ENCODE assay signal across 12 cellular contexts in genomic region chr1:160781129-160781808, GRCh38. TPM values are rescaled to one million over a fixed set of nuclear protein-coding genes. Genes with fewer than 3 reads are reported as not detected.
DNase-seq lines count a peak whose midpoint lies in the region; TF ChIP-seq lines count a peak whose summit lies in the region.
"Had no signal": no experiment of that assay in that cellular context is flagged by ENCODE, and none has a peak within 500 bp of the region (broad histone marks: within the 10 kb centered on the region; RNA-seq: fewer than 3 reads in every experiment).

No MANE protein-coding gene starts in this region.

- no peaks in the 10 kb centered on the region for H3K79me2 ChIP-seq in mammary epithelial cell (ENCODE audit: insufficient read depth, low read length)

- H3K9me3 ChIP-seq in KOPT-K1 (ENCODE audit: insufficient read depth, low read length, poor library complexity, severe bottlenecking) (no peaks in the 10 kb centered on the region), mammary epithelial cell (replicated peaks; ENCODE audit: insufficient read depth, low read length) (no peaks in the 10 kb centered on the region), mucosa of stomach (ENCODE audit: control insufficient read depth, low read length) (no peaks in the 10 kb centered on the region)

- H3K4me3 ChIP-seq in mammary epithelial cell (replicated peaks in 1 of 3; ENCODE audit: insufficient read depth in 1 of 3, low read depth in 2 of 3, low read length in 3 of 3) (no peak overlapping the region), mucosa of stomach (ENCODE audit: low read length) (no peak overlapping the region), coronary artery (no peak overlapping the region)

- in situ Hi-C loops in mammary epithelial cell (cut with MboI; ENCODE audit: low sequenced_read_pairs in 2 of 2), result no loop called here

- dilution Hi-C loops in mammary epithelial cell (cut with HindIII; ENCODE audit: low sequenced_read_pairs), result no loop called here

- DNase-seq in CD14-positive monocyte (ENCODE audit: low spot score), result no peak
- peak; percentile 34 for DNase-seq in mammary epithelial cell
- DNase-seq in NCI-H1105 treated with DMSO at 0.1 percent for 48 hours (lab: John Stamatoyannopoulos, UW), result no peak
- no peak for DNase-seq in NCI-H1417 treated with DMSO at 0.1 percent for 48 hours (lab: John Stamatoyannopoulos, UW)
- DNase-seq in SW 1271 (lab: John Stamatoyannopoulos, UW), result no peak
- no peak for DNase-seq in coronary artery (ENCODE audit: low spot score)
- DNase-seq: COR-L47, IMR-90, NCI-H446 treated with DMSO at 0.1 percent for 48 hours had no signal

- H3K4me1 Mint-ChIP-seq in CD14-positive monocyte, result peaks cover 26% of the 10 kb centered on the region

- H3K27ac ChIP-seq in KOPT-K1 (ENCODE audit: low read depth, low read length, poor library complexity, severe bottlenecking) (peak overlapping the region; percentile 53), mammary epithelial cell (ENCODE audit: insufficient read depth, low read depth, low read length) (no peak overlapping the region), coronary artery (no peak overlapping the region)

- no peak overlapping the region for H3K4me3 Mint-ChIP-seq in CD14-positive monocyte

- H3K4me1 ChIP-seq in mammary epithelial cell (ENCODE audit: insufficient read depth, low read length) (peaks cover 4% of the 10 kb centered on the region), mucosa of stomach (ENCODE audit: control insufficient read depth, insufficient read depth, low read length) (peaks cover 31% of the 10 kb centered on the region)

- CTCF ChIA-PET in mammary epithelial cell (lab: Charles Lee; ENCODE audit: low non-redundant PET), result interaction anchor here (0.5 kb wide), 1 partner anchor 8 kb away, joined by 3 read pairs; no protein-coding TSS in a partner anchor

- H3K27me3 Mint-ChIP-seq in CD14-positive monocyte (ENCODE audit: low read depth in 3 of 3), result peaks cover 0 to 1% (median 0%) of the 10 kb centered on the region in 3 donors

- no peaks in the 10 kb centered on the region for H3K36me3 Mint-ChIP-seq in CD14-positive monocyte

- intact Hi-C loops in CD14-positive monocyte (cut with micrococcal nuclease) (no loop called here), mammary epithelial cell (cut with micrococcal nuclease) (no loop called here)

- no peaks in the 10 kb centered on the region for H3K27me3 ChIP-seq in mammary epithelial cell (ENCODE audit: insufficient read depth, low read length)
- H3K27me3 ChIP-seq in mucosa of stomach (ENCODE audit: control insufficient read depth, insufficient read depth, low read length), result no peaks in the 10 kb centered on the region

- peak overlapping the region; percentile 5 for H3K4me2 ChIP-seq in mammary epithelial cell (ENCODE audit: insufficient read depth, low read depth, low read length)

- peak overlapping the region in 5 of 7 donors; percentile 20 to 85 (median 76) for H3K27ac Mint-ChIP-seq in CD14-positive monocyte

- H3K9ac ChIP-seq in mammary epithelial cell (ENCODE audit: insufficient read depth, low read length) (no peak overlapping the region), mucosa of stomach (ENCODE audit: low read length) (peak overlapping the region; percentile 48)

- H3K9me3 Mint-ChIP-seq in CD14-positive monocyte, result no peaks in the 10 kb centered on the region

- H4K20me1 ChIP-seq in mammary epithelial cell (ENCODE audit: insufficient read depth, low read length), result no peaks in the 10 kb centered on the region

- TF ChIP-seq CTCF in CD14-positive monocyte (IDR thresholded peaks at IDR 0.05) (no peak), mammary epithelial cell (conservative IDR thresholded peaks at IDR 0.05 in 1 of 2, IDR thresholded peaks at IDR 0.05 in 1 of 2; ENCODE audit: extremely low read depth in 1 of 2, insufficient read depth in 1 of 2, low read depth in 1 of 2, low read length in 2 of 2) (no peak), coronary artery (IDR thresholded peaks at IDR 0.05) (no peak)

- no TSS peak for BruUV-seq in mammary epithelial cell (replicated peaks; lab: Mats Ljungman, UMichigan)

- H3K36me3 ChIP-seq in KOPT-K1 (ENCODE audit: insufficient read depth, low read length), result no peaks in the 10 kb centered on the region
- H3K36me3 ChIP-seq in mammary epithelial cell (ENCODE audit: insufficient read depth, low read length), result no peaks in the 10 kb centered on the region
- no peaks in the 10 kb centered on the region for H3K36me3 ChIP-seq in mucosa of stomach (ENCODE audit: control insufficient read depth, insufficient read depth, low read length)

- H2AFZ ChIP-seq in mammary epithelial cell (ENCODE audit: low read depth, low read length), result peak overlapping the region; percentile 69

- WGBS in mammary epithelial cell (ENCODE audit: low coverage, missing lambda C conversion rate), result 52% methylated on average over 5 of the region's 8 CpGs

RNA-seq across cellular contexts. Expression of gene LY9, which starts 14.7 kb away (rescaled TPM):
- 1 to 10 TPM; 1.4 to 2.7 TPM for polyA plus RNA-seq in CD14-positive monocyte
- not detected for total RNA-seq in mammary epithelial cell
- not detected for polyA plus RNA-seq in mammary epithelial cell
- polyA minus RNA-seq in mammary epithelial cell, result not detected
- total RNA-seq: IMR-90, pulmonary artery endothelial cell had no signal
- polyA plus RNA-seq: IMR-90 had no signal

RNA-seq across cellular contexts. Expression of gene SLAMF7, which starts 42.2 kb away (rescaled TPM):
- polyA plus RNA-seq in CD14-positive monocyte (10 to 100 TPM; 15.8 to 16.0 TPM), mammary epithelial cell (3.0 TPM)
- 1 to 10 TPM in 1 of 2 donors, under 1 TPM in 1; 0.17 to 7.2 TPM for total RNA-seq in mammary epithelial cell
- polyA minus RNA-seq in mammary epithelial cell, result not detected
- total RNA-seq: IMR-90, pulmonary artery endothelial cell had no signal
- polyA plus RNA-seq: IMR-90 had no signal
